9 cellular contexts compared by ENCODE assay signal in the genomic region with DNA sequence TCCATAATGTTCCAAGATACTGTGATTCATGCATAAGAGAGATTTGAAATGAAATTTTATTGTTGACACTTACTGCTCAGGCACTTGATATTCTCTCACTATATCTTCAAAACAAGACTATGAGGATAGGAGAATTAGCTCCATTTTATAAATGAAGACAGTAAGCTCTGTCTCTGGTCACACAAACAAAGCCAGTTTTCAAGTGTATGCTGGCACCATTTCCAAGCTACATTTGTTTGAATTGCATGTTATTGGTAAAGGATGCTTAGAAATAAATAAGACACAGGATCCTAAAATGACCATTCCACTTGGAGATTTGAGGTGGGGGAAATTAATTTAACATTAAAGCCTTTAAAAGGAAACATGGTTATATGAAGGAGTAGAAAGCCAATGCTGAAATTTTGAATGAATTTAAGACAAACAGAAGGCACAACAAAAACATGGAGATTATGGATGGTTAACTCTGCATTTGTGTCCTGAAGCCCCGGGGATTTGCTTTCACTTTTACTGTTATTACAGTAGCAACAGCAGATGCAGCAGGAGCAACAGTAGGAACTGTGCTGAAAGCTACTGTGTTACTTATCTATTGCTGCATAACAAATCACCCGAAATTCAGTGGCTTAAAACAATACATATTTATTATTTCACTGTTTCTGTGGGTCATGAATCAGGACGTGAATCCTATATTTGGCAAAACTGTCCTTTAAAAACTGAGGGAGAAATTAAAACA.
DNase-seq lines count a peak whose midpoint lies in the region; ATAC-seq and TF ChIP-seq lines count a peak whose summit lies in the region.
"Had no signal": no experiment of that assay in that cellular context is flagged by ENCODE, and none has a peak within 500 bp of the region (broad histone marks: within the 10 kb centered on the region; RNA-seq: fewer than 3 reads in every experiment).

No MANE protein-coding gene starts in this region.

- DNase-seq in MG63 (no peak), NCI-H69 (lab: John Stamatoyannopoulos, UW) (peak; percentile 59), epithelial cell of proximal tubule (ENCODE audit: low read depth) (no peak), renal cortical epithelial cell (ENCODE audit: low read depth) (peak; percentile 7), PC-9 (no peak)
- no peak for DNase-seq in activated naive CD4-positive, alpha-beta T cell treated with Interleukin-2 at 50 U/mL for 16 hours
- DNase-seq: left ventricle myocardium inferior, T1000 had no signal

- H3K27me3 ChIP-seq in MG63 = no peaks in the 10 kb centered on the region
- 0 out of 2 replicates have a peak, but pooled peaks cover 4% of the 10 kb centered on the region for H3K27me3 ChIP-seq in PC-9 (ENCODE audit: insufficient read depth, low read depth)

- no peaks in the 10 kb centered on the region for H3F3A ChIP-seq in PC-9 (ENCODE audit: insufficient read depth, low read depth)

- H4K20me1 ChIP-seq in PC-9 (ENCODE audit: insufficient read depth) = no peaks in the 10 kb centered on the region

- H3K79me2 ChIP-seq in PC-9 (ENCODE audit: low read depth) = no peaks in the 10 kb centered on the region

- H3K27ac ChIP-seq in PC-9 = no peak overlapping the region
- H3K27ac ChIP-seq: left ventricle myocardium inferior had no signal

- ATAC-seq in GM18505 (IDR thresholded peaks at IDR 0.05; ENCODE audit: unreplicated experiment) = no peak

- no peaks in the 10 kb centered on the region for H3K4me1 ChIP-seq in PC-9 (replicated peaks; ENCODE audit: insufficient read depth)
- H3K4me1 ChIP-seq: left ventricle myocardium inferior had no signal

- H2AFZ ChIP-seq in PC-9 = no peak overlapping the region

- no peak for TF ChIP-seq CTCF in epithelial cell of proximal tubule (conservative IDR thresholded peaks at IDR 0.05; ENCODE audit: low read depth, low read length)
- no peak for TF ChIP-seq CTCF in PC-9 (conservative IDR thresholded peaks at IDR 0.05)

- no TSS peak for BruUV-seq in PC-9 (replicated peaks; lab: Mats Ljungman, UMichigan)

- peak overlapping the region; percentile 26 for H3K4me3 ChIP-seq in MG63
- peak overlapping the region; percentile 33 for H3K4me3 ChIP-seq in epithelial cell of proximal tubule (ENCODE audit: low read depth, low read length)
- no peak overlapping the region for H3K4me3 ChIP-seq in PC-9
- H3K4me3 ChIP-seq: left ventricle myocardium inferior had no signal

- H3K9me3 ChIP-seq in MG63 = no peaks in the 10 kb centered on the region
- no peaks in the 10 kb centered on the region for H3K9me3 ChIP-seq in PC-9 (ENCODE audit: insufficient read depth, low read depth)
- H3K9me3 ChIP-seq: left ventricle myocardium inferior had no signal

- CTCF ChIA-PET in PC-9 (lab: Charles Lee) = no interaction called here

- no peaks in the 10 kb centered on the region for H3K36me3 ChIP-seq in MG63
- no peaks in the 10 kb centered on the region for H3K36me3 ChIP-seq in PC-9 (ENCODE audit: low read depth)
- H3K36me3 ChIP-seq: left ventricle myocardium inferior had no signal

- intact Hi-C loops in PC-9 (cut with micrococcal nuclease; ENCODE audit: unreplicated experiment) = no loop called here

- no peaks in the 10 kb centered on the region for H3K9me2 ChIP-seq in PC-9 (ENCODE audit: insufficient read depth)

- TF ChIP-seq POLR2A in GM18505 (IDR thresholded peaks at IDR 0.05; ENCODE audit: borderline replicate concordance, extremely low read depth, insufficient read depth, insufficient read length) = no peak

- H3K4me2 ChIP-seq in PC-9 = no peak overlapping the region

- POLR2A ChIA-PET in PC-9 (lab: Charles Lee; ENCODE audit: unreplicated experiment) = no interaction called here

Comparison
In these comparisons a context has a peak if more than half of its experiments do, and no peak if none do; other contexts are left out.
1. DNase-seq: peak in NCI-H69 (single experiment) and renal cortical epithelial cell (single experiment); none in MG63 (single experiment), epithelial cell of proximal tubule (single experiment), activated naive CD4-positive, alpha-beta T cell treated with Interleukin-2 at 50 U/mL for 16 hours (single experiment) and PC-9 (0 of 2).